ENCODE assay signal across 8 cellular contexts in the genomic region with DNA sequence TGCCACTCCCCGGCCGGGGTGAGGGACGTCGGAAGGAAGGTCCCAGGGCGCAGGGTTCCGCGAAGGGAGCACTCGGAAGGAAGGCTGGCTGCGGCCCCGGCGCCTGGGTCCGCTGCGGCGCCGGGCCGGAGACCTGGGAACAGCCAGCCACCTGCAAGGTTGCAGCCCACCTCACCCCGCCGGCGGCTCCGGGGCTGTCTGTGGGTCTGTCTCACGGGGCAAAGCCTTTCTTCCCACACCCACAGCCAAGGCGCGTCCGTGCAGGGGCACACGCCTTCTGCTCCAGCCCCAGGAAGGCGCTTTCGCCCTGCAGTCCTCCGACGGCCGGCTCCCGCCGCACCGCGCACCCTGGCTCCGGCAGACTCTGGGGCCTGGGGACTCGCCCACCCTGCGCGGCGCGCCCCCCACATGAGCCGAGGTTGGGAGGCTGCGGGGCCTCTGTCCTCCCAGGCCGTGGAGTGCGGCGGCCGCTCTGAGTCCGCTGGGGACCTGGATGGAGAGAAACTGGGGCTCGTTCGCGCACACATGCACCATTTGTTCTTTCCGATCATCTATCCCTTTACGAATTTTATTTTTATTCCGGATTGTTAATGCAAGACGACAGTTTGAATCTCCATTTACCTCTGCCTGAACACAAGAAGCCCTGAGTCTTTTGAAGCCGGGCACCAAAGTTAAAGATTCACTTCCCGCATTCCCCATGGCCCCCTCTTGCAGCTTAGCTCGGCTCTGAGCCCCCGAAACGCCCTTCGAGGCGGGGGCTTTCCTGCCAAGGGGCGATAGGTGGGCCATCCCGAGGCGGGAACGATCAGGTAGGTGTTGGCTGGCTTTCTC. TPM values are rescaled to one million over a fixed set of nuclear protein-coding genes. Genes with fewer than 3 reads are reported as not detected.
DNase-seq lines count a peak whose midpoint lies in the region; ATAC-seq and TF ChIP-seq lines count a peak whose summit lies in the region.

No MANE protein-coding gene starts in this region.

- H3K27ac ChIP-seq in duodenal mucosa (ENCODE audit: low read depth, low read length) = no peak overlapping the region
- H3K27ac ChIP-seq in mucosa of rectum (ENCODE audit: low read depth in 2 of 2, low read length in 2 of 2) = no peak overlapping the region
- H3K27ac ChIP-seq in urinary bladder (ENCODE audit: low read depth) = no peak overlapping the region

- H3K27me3 ChIP-seq in duodenal mucosa (ENCODE audit: control insufficient read depth in 1 of 2, insufficient read depth in 2 of 2, low read length in 2 of 2) (peaks cover 86 to 88% of the 10 kb centered on the region in 2 donors), mucosa of rectum (ENCODE audit: control insufficient read depth in 2 of 2, insufficient read depth in 2 of 2, low read length in 2 of 2) (peaks cover 69 to 86% of the 10 kb centered on the region in 2 donors)

- no peaks in the 10 kb centered on the region for H3K36me3 ChIP-seq in duodenal mucosa (ENCODE audit: control insufficient read depth in 1 of 2, insufficient read depth in 2 of 2, low read length in 2 of 2)
- H3K36me3 ChIP-seq in mucosa of rectum (ENCODE audit: control insufficient read depth in 2 of 2, insufficient read depth in 2 of 2, low read length in 2 of 2) = no peaks in the 10 kb centered on the region
- no peaks in the 10 kb centered on the region for H3K36me3 ChIP-seq in urinary bladder (ENCODE audit: insufficient read depth)

- WGBS in urinary bladder = 9% methylated on average over 65 of the region's 65 CpGs

- H3K9ac ChIP-seq in duodenal mucosa (ENCODE audit: low read depth in 1 of 2, low read length in 2 of 2) (no peak overlapping the region), mucosa of rectum (ENCODE audit: low read depth in 1 of 2, low read length in 2 of 2) (no peak overlapping the region)

- ATAC-seq in Right ventricle myocardium superior (ENCODE audit: poor library complexity) (peak; percentile 32), left ventricle myocardium superior (no peak), GM19397 (IDR thresholded peaks at IDR 0.05; ENCODE audit: unreplicated experiment) (no peak), GM18505 (IDR thresholded peaks at IDR 0.05; ENCODE audit: unreplicated experiment) (no peak), HG03521 (IDR thresholded peaks at IDR 0.05; ENCODE audit: unreplicated experiment) (no peak)

- H3K4me3 ChIP-seq in duodenal mucosa (ENCODE audit: low read depth in 1 of 2, low read length in 2 of 2) = peak overlapping the region; percentile 55 to 58
- H3K4me3 ChIP-seq in mucosa of rectum (ENCODE audit: low read length in 2 of 2) = peak overlapping the region; percentile 37 to 41
- H3K4me3 ChIP-seq in urinary bladder (ENCODE audit: low read depth, low read length) = peak overlapping the region; percentile 28

- no peak for TF ChIP-seq POLR2A in GM18505 (IDR thresholded peaks at IDR 0.05; ENCODE audit: borderline replicate concordance, extremely low read depth, insufficient read depth, insufficient read length)

- intact Hi-C loops in Right ventricle myocardium superior (cut with DNase I) (loop anchor here (2.0 to 5.0 kb wide), 3 partner anchors 500 to 1027 kb away; no protein-coding TSS in a partner anchor), left ventricle myocardium superior (cut with micrococcal nuclease) (loop anchor here (5.0 kb wide), 1 partner anchor 592 kb away; no protein-coding TSS in a partner anchor)

- H3K4me1 ChIP-seq in duodenal mucosa (ENCODE audit: control insufficient read depth in 1 of 2, insufficient read depth in 2 of 2, low read length in 2 of 2) = peaks cover 30 to 53% of the 10 kb centered on the region in 2 donors
- H3K4me1 ChIP-seq in mucosa of rectum (ENCODE audit: control insufficient read depth in 2 of 2, insufficient read depth in 2 of 2, low read length in 2 of 2) = peaks cover 22 to 31% of the 10 kb centered on the region in 2 donors
- no peaks in the 10 kb centered on the region for H3K4me1 ChIP-seq in urinary bladder (ENCODE audit: insufficient read depth)

- no peaks in the 10 kb centered on the region for H3K9me3 ChIP-seq in duodenal mucosa (ENCODE audit: control insufficient read depth in 1 of 2, low read length in 2 of 2)
- no peaks in the 10 kb centered on the region for H3K9me3 ChIP-seq in mucosa of rectum (ENCODE audit: control insufficient read depth in 2 of 2, low read length in 2 of 2)

- DNase-seq in Right ventricle myocardium superior = no peak
- no peak for DNase-seq in left ventricle myocardium superior

RNA-seq across cellular contexts. Expression of a gene that starts 4.5 kb away (rescaled TPM):
- total RNA-seq in Right ventricle myocardium superior (3.5 TPM), left ventricle myocardium superior (2.7 TPM), urinary bladder (7.3 TPM)
- 4.2 TPM for polyA plus RNA-seq in urinary bladder
